In genomic region chr2:45964945-45965344, GRCh38 we compare ENCODE assay signal across 1 cellular context.
TF ChIP-seq lines count a peak whose summit lies in the region.

No MANE protein-coding gene starts in this region.

TF ChIP-seq in SK-N-SH, 30 proteins besides CTCF, POLR2A, EP300 and RAD21 (continued from another document):
- TF ChIP-seq PBX3 (IDR thresholded peaks at IDR 0.05) (0 out of 2 replicates have a peak, but pooled peaks have one; percentile 33), TEAD4 (IDR thresholded peaks at IDR 0.05; ENCODE audit: borderline replicate concordance, insufficient read depth) (0 out of 2 replicates have a peak, but pooled peaks have one; percentile 35), GATA2 (CRISPR knock-in tag; IDR thresholded peaks at IDR 0.05) (peak; percentile 69), MXI1 (IDR thresholded peaks at IDR 0.05; ENCODE audit: low read depth, low read length) (0 out of 2 replicates have a peak, but pooled peaks have one; percentile 26)
